ENCODE assay signal across 10 cellular contexts in the genomic region with DNA sequence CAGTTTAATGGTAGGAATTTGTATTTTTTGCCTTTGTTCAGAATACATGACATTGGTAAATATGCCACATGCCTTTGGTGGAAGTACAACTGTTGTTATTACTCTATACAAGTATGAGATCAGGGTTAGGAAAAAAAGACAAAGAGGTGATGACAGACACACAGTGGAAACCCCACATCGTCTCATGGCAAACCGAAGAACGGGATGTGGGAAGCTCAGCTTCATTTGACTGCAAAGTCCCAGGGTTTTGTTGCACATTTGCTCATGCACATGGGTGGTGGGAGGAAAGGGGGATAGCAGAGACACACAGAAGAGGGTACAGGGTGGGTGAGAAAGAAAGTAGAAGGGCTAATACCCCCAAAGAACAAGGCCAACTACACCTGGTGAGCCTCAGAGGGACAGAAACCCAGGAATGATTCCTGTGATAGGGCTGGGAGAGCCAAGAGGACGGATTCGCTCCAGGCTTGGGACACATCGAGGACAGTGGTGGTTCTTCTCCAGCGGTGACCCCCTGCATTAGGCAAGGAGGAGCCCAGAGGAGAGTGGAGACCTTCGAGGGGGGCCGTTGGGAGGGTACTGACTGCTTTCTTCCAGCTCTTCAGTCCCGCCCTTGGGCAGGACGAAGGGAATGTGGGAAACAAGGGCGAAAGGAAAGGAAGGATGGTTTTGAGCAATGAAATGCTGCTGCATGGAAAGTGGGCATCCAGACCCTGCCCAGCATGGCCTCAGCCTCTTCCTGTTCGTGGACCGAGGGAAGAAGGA. TPM values are rescaled to one million over a fixed set of nuclear protein-coding genes. Genes with fewer than 3 reads are reported as not detected.
DNase-seq lines count a peak whose midpoint lies in the region; ATAC-seq and TF ChIP-seq lines count a peak whose summit lies in the region.
"Had no signal": no experiment of that assay in that cellular context is flagged by ENCODE, and none has a peak within 500 bp of the region (broad histone marks: within the 10 kb centered on the region; RNA-seq: fewer than 3 reads in every experiment).

No MANE protein-coding gene starts in this region.

- peak overlapping the region; percentile 99 for H3K27ac Mint-ChIP-seq in CD8-positive, alpha-beta T cell
- peak overlapping the region; percentile 99 for H3K27ac Mint-ChIP-seq in activated naive CD8-positive, alpha-beta T cell
- peak overlapping the region; percentile 97 for H3K27ac Mint-ChIP-seq in natural killer cell treated with Interleukin-12 subunit alpha and Interleukin-12 subunit beta and Interleukin-15 and Interleukin-18, amount 100 ng/mL, for 72 hours

- H3K9me3 ChIP-seq in CD8-positive, alpha-beta T cell (ENCODE audit: low read length), result no peaks in the 10 kb centered on the region
- no peaks in the 10 kb centered on the region for H3K9me3 ChIP-seq in ovary
- H3K9me3 ChIP-seq: thyroid gland had no signal

- no peaks in the 10 kb centered on the region for H3K9me3 Mint-ChIP-seq in CD8-positive, alpha-beta T cell
- H3K9me3 Mint-ChIP-seq in activated naive CD8-positive, alpha-beta T cell (ENCODE audit: low read depth), result no peaks in the 10 kb centered on the region
- no peaks in the 10 kb centered on the region for H3K9me3 Mint-ChIP-seq in natural killer cell treated with Interleukin-12 subunit alpha and Interleukin-12 subunit beta and Interleukin-15 and Interleukin-18, amount 100 ng/mL, for 72 hours

- no peak for TF ChIP-seq EP300 in ovary (IDR thresholded peaks at IDR 0.05)

- H3K27ac ChIP-seq in CD8-positive, alpha-beta T cell (ENCODE audit: low read depth, low read length), result peak overlapping the region; percentile 84
- no peak overlapping the region for H3K27ac ChIP-seq in ovary
- H3K27ac ChIP-seq: thyroid gland had no signal

- H3K4me3 ChIP-seq in CD8-positive, alpha-beta T cell (ENCODE audit: low read depth, low read length), result peak overlapping the region; percentile 7
- H3K4me3 ChIP-seq in ovary, result no peak overlapping the region
- H3K4me3 ChIP-seq: thyroid gland had no signal

- no peak for TF ChIP-seq POLR2A in ovary (IDR thresholded peaks at IDR 0.05)

- H3K4me1 Mint-ChIP-seq in CD8-positive, alpha-beta T cell (ENCODE audit: low read depth), result peaks cover 87% of the 10 kb centered on the region
- H3K4me1 Mint-ChIP-seq in activated naive CD8-positive, alpha-beta T cell (ENCODE audit: low read depth), result peaks cover 95% of the 10 kb centered on the region
- peaks cover 71 to 77% of the 10 kb centered on the region in 2 donors for H3K4me1 Mint-ChIP-seq in natural killer cell treated with Interleukin-12 subunit alpha and Interleukin-12 subunit beta and Interleukin-15 and Interleukin-18, amount 100 ng/mL, for 72 hours (ENCODE audit: low read depth in 2 of 2)

- no peaks in the 10 kb centered on the region for H3K27me3 ChIP-seq in CD8-positive, alpha-beta T cell (ENCODE audit: insufficient read depth, low read length)
- no peaks in the 10 kb centered on the region for H3K27me3 ChIP-seq in ovary
- H3K27me3 ChIP-seq: thyroid gland had no signal

- CTCF ChIA-PET in CD8-positive, alpha-beta T cell (lab: Charles Lee), result interaction anchor here (0.6 to 10.6 kb wide), 11 partner anchors 8 to 128 kb away, joined by 3 to 284 read pairs (median 8); partner anchors contain the start of genes CD27, TAPBPL and VAMP1

- H3K36me3 Mint-ChIP-seq in CD8-positive, alpha-beta T cell, result peaks cover 86% of the 10 kb centered on the region
- peaks cover 54% of the 10 kb centered on the region for H3K36me3 Mint-ChIP-seq in activated naive CD8-positive, alpha-beta T cell
- H3K36me3 Mint-ChIP-seq in natural killer cell treated with Interleukin-12 subunit alpha and Interleukin-12 subunit beta and Interleukin-15 and Interleukin-18, amount 100 ng/mL, for 72 hours, result peaks cover 45% of the 10 kb centered on the region

- H3K4me3 Mint-ChIP-seq in CD8-positive, alpha-beta T cell, result peak overlapping the region; percentile 78
- peak overlapping the region; percentile 88 for H3K4me3 Mint-ChIP-seq in activated naive CD8-positive, alpha-beta T cell
- peak overlapping the region; percentile 84 for H3K4me3 Mint-ChIP-seq in natural killer cell treated with Interleukin-12 subunit alpha and Interleukin-12 subunit beta and Interleukin-15 and Interleukin-18, amount 100 ng/mL, for 72 hours

- H3K4me1 ChIP-seq in CD8-positive, alpha-beta T cell (ENCODE audit: insufficient read depth, low read length), result peaks cover 80% of the 10 kb centered on the region
- H3K4me1 ChIP-seq in ovary (ENCODE audit: insufficient read depth), result no peaks in the 10 kb centered on the region
- H3K4me1 ChIP-seq: thyroid gland had no signal

- H3K27me3 Mint-ChIP-seq in CD8-positive, alpha-beta T cell (ENCODE audit: low read depth), result no peaks in the 10 kb centered on the region
- no peaks in the 10 kb centered on the region for H3K27me3 Mint-ChIP-seq in activated naive CD8-positive, alpha-beta T cell
- no peaks in the 10 kb centered on the region for H3K27me3 Mint-ChIP-seq in natural killer cell treated with Interleukin-12 subunit alpha and Interleukin-12 subunit beta and Interleukin-15 and Interleukin-18, amount 100 ng/mL, for 72 hours

- intact Hi-C loops in CD8-positive, alpha-beta T cell (cut with DNase I, micrococcal nuclease), result loop anchor here in 1 of 2 experiments (1.0 to 5.0 kb wide), 4 partner anchors 8 to 95 kb away; partner anchors contain the start of genes IFFO1, TAPBPL and VAMP1
- intact Hi-C loops in ovary (cut with DNase I), result loop anchor here (5.0 to 10.0 kb wide), 3 partner anchors 40 to 138 kb away; no protein-coding TSS in a partner anchor

- no peak for TF ChIP-seq CTCF in CD8-positive, alpha-beta T cell (IDR thresholded peaks at IDR 0.05)
- TF ChIP-seq CTCF in ovary (IDR thresholded peaks at IDR 0.05), result no peak

- 87 to 90% (median 90%) methylated on average over 14 of the region's 14 CpGs for WGBS in ovary, 3 donors

- POLR2A ChIA-PET in CD8-positive, alpha-beta T cell (lab: Charles Lee), result interaction anchor here (1.1 to 10.4 kb wide), 9 partner anchors 8 to 126 kb away, joined by 3 to 315 read pairs (median 17); partner anchors contain the start of genes CD27, GAPDH, MRPL51 and TAPBPL

- ATAC-seq in CD8-positive, alpha-beta T cell, result peak; percentile 45
- ATAC-seq in HG03457 (IDR thresholded peaks at IDR 0.05; ENCODE audit: unreplicated experiment), result peak; percentile 10
- peak; percentile 59 to 71 for ATAC-seq in natural killer cell treated with Interleukin-12 subunit alpha and Interleukin-12 subunit beta and Interleukin-15 and Interleukin-18, amount 100 ng/mL, for 72 hours
- ATAC-seq in GM18870 (IDR thresholded peaks at IDR 0.05; ENCODE audit: unreplicated experiment), result no peak

- H3K36me3 ChIP-seq in CD8-positive, alpha-beta T cell (ENCODE audit: insufficient read depth, low read length), result peaks cover 36% of the 10 kb centered on the region
- H3K36me3 ChIP-seq in ovary, result no peaks in the 10 kb centered on the region

- peak in 1 of 7 experiments; percentile 62 for DNase-seq in CD8-positive, alpha-beta T cell
- no peak for DNase-seq in natural killer cell treated with Interleukin-12 subunit alpha and Interleukin-12 subunit beta and Interleukin-15 and Interleukin-18, amount 100 ng/mL, for 72 hours (ENCODE audit: low spot score)
- no peak for DNase-seq in epidermal melanocyte (ENCODE audit: insufficient read length, low spot score)
- no peak for DNase-seq in NCI-H128 (lab: John Stamatoyannopoulos, UW; ENCODE audit: unreplicated experiment)
- DNase-seq in ovary, result no peak
- DNase-seq: DMS79 had no signal

RNA-seq across cellular contexts. Expression of gene VAMP1, which starts 8.1 kb away (rescaled TPM):
- total RNA-seq in CD8-positive, alpha-beta T cell, result 10 to 100 TPM; 43.9 to 50.9 TPM
- total RNA-seq in natural killer cell treated with Interleukin-12 subunit alpha and Interleukin-12 subunit beta and Interleukin-15 and Interleukin-18, amount 100 ng/mL, for 72 hours, result 10 to 100 TPM; 24.1 to 36.8 TPM
- total RNA-seq in ovary, result 10 to 100 TPM in 1 of 7 donors, 1 to 10 TPM in 6; 2.5 to 10.5 (median 5.8) TPM
- 10 to 100 TPM in 1 of 2 donors, 1 to 10 TPM in 1; 5.2 to 11.9 TPM for polyA plus RNA-seq in ovary

RNA-seq across cellular contexts. Expression of gene TAPBPL, which starts 10.6 kb away (rescaled TPM):
- total RNA-seq in CD8-positive, alpha-beta T cell, result 10 to 100 TPM; 11.8 to 12.2 TPM
- total RNA-seq in natural killer cell treated with Interleukin-12 subunit alpha and Interleukin-12 subunit beta and Interleukin-15 and Interleukin-18, amount 100 ng/mL, for 72 hours, result 10 to 100 TPM; 24.6 to 26.3 TPM
- 10 to 100 TPM; 10.3 to 23.4 (median 15.3) TPM for total RNA-seq in ovary
- polyA plus RNA-seq in ovary, result 10 to 100 TPM; 16.5 to 37.5 TPM

RNA-seq across cellular contexts. Expression of gene CD27, which starts 17.7 kb away (rescaled TPM):
- 10 to 100 TPM; 38.4 to 39.2 TPM for total RNA-seq in CD8-positive, alpha-beta T cell
- total RNA-seq in natural killer cell treated with Interleukin-12 subunit alpha and Interleukin-12 subunit beta and Interleukin-15 and Interleukin-18, amount 100 ng/mL, for 72 hours, result 1 to 10 TPM; 2.1 to 2.2 TPM
- under 1 TPM in 5 of 7 donors, not detected in 2; 0.34 to 0.87 (median 0.55) TPM for total RNA-seq in ovary
- under 1 TPM; 0.38 to 0.63 TPM for polyA plus RNA-seq in ovary

RNA-seq across cellular contexts. Expression of gene MRPL51, which starts 30.6 kb away (rescaled TPM):
- 10 to 100 TPM; 17.4 to 18.4 TPM for total RNA-seq in CD8-positive, alpha-beta T cell
- 100 to 1,000 TPM; 200 to 217 TPM for total RNA-seq in natural killer cell treated with Interleukin-12 subunit alpha and Interleukin-12 subunit beta and Interleukin-15 and Interleukin-18, amount 100 ng/mL, for 72 hours
- total RNA-seq in ovary, result 100 to 1,000 TPM in 4 of 7 donors, 10 to 100 TPM in 3; 27.5 to 119 (median 108) TPM
- polyA plus RNA-seq in ovary, result 100 to 1,000 TPM in 1 of 2 donors, 10 to 100 TPM in 1; 74.1 to 142 TPM

RNA-seq across cellular contexts. Expression of gene NCAPD2, which starts 31.5 kb away (rescaled TPM):
- total RNA-seq in CD8-positive, alpha-beta T cell, result 10 to 100 TPM; 11.7 to 13.4 TPM
- total RNA-seq in natural killer cell treated with Interleukin-12 subunit alpha and Interleukin-12 subunit beta and Interleukin-15 and Interleukin-18, amount 100 ng/mL, for 72 hours, result 100 to 1,000 TPM in 1 of 2 donors, 10 to 100 TPM in 1; 73.4 to 131 TPM
- 10 to 100 TPM; 11.5 to 19.5 (median 16.4) TPM for total RNA-seq in ovary
- polyA plus RNA-seq in ovary, result 10 to 100 TPM in 1 of 2 donors, 1 to 10 TPM in 1; 8.8 to 19.4 TPM

Comparison
In these comparisons a context has a peak if more than half of its experiments do, and no peak if none do; other contexts are left out.
1. RNA of gene CD27, which starts 17.7 kb away (total RNA-seq): 38.4 to 39.2 TPM in CD8-positive, alpha-beta T cell; 2.1 to 2.2 TPM in natural killer cell treated with Interleukin-12 subunit alpha and Interleukin-12 subunit beta and Interleukin-15 and Interleukin-18, amount 100 ng/mL, for 72 hours and 0.34 to 0.87 TPM in ovary; every median in the first group is over 10 times any median in the second.
2. Peak in every context shown above with its lines, with median percentiles within 50 percentile points of each other: H3K27ac Mint-ChIP-seq and H3K4me3 Mint-ChIP-seq.